ENCODE assay signal across 8 cellular contexts in the genomic region with DNA sequence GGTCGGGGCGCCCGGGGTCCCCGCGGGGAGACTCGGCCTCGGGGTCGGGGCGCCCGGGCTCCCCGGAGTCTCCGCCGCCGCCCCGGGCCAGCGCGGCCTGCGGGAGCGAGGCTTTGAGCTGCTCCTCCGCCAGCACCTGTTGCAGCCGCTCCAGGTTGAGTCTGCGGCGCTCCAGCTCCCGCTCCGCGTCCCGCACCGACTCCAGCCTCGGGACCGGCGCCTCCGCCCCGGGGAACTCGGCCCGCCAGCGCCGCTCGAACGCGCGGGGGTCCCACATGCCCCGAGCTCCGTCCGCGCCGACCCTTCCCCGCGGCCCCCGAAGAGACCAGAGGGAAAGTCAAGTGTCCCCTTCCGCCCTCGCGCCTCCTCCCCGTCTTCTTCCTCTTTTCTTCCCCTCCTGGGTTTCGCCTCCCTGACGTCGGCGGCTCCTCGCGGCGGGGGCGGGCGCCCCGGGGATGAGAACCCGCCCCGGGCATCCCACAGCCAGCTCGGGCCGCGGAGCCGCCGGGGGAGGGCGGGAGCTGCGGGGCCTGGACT. TPM values are rescaled to one million over a fixed set of nuclear protein-coding genes. Genes with fewer than 3 reads are reported as not detected.
DNase-seq lines count a peak whose midpoint lies in the region; ATAC-seq, FAIRE-seq and TF ChIP-seq lines count a peak whose summit lies in the region.

No MANE protein-coding gene starts in this region.

- ATAC-seq in HG03066 (IDR thresholded peaks at IDR 0.05; ENCODE audit: low read depth, unreplicated experiment): peak; percentile 55
- ATAC-seq in left lung: peak; percentile 76

- peak overlapping the region; percentile 59 for H3K4me3 Mint-ChIP-seq in T-helper 1 cell treated with Interleukin-12 subunit alpha and Interleukin-12 subunit beta and Interleukin-4 antibody, amounts not matched to agents 30 μg/mL and 1 μg/mL, for 36 hours

- H3K4me1 ChIP-seq in left lung: peaks cover 5 to 57% of the 10 kb centered on the region in 2 donors

- H3K27ac ChIP-seq in left lung: peak overlapping the region; percentile 67 to 77

- H3K9me3 ChIP-seq in left lung: no peaks in the 10 kb centered on the region

- peaks cover 65% of the 10 kb centered on the region for H3K27me3 Mint-ChIP-seq in T-helper 1 cell treated with Interleukin-12 subunit alpha and Interleukin-12 subunit beta and Interleukin-4 antibody, amounts not matched to agents 30 μg/mL and 1 μg/mL, for 36 hours (ENCODE audit: low read depth)

- H3K4me1 Mint-ChIP-seq in T-helper 1 cell treated with Interleukin-12 subunit alpha and Interleukin-12 subunit beta and Interleukin-4 antibody, amounts not matched to agents 30 μg/mL and 1 μg/mL, for 36 hours (ENCODE audit: low read depth): peaks cover 7% of the 10 kb centered on the region

- no peak overlapping the region for H3K27ac Mint-ChIP-seq in T-helper 1 cell treated with Interleukin-12 subunit alpha and Interleukin-12 subunit beta and Interleukin-4 antibody, amounts not matched to agents 30 μg/mL and 1 μg/mL, for 36 hours

- no peak for FAIRE-seq in bronchial epithelial cell (lab: Jason Lieb, UNC)

- peaks cover 19% of the 10 kb centered on the region for H3K27me3 ChIP-seq in bronchial epithelial cell (ENCODE audit: control insufficient read depth, insufficient read depth, low read length)
- H3K27me3 ChIP-seq in left lung: peaks cover 0 to 60% of the 10 kb centered on the region in 2 donors

- H3K36me3 ChIP-seq in bronchial epithelial cell (ENCODE audit: control insufficient read depth, insufficient read depth, low read length): no peaks in the 10 kb centered on the region
- H3K36me3 ChIP-seq in left lung: no peaks in the 10 kb centered on the region

- peak overlapping the region; percentile 14 for H3K4me3 ChIP-seq in bronchial epithelial cell (ENCODE audit: low read depth, low read length)
- H3K4me3 ChIP-seq in left lung: peak overlapping the region; percentile 43 to 61

- intact Hi-C loops in left lung (cut with DNase I): no loop called here

- peaks cover 7% of the 10 kb centered on the region for H3K36me3 Mint-ChIP-seq in T-helper 1 cell treated with Interleukin-12 subunit alpha and Interleukin-12 subunit beta and Interleukin-4 antibody, amounts not matched to agents 30 μg/mL and 1 μg/mL, for 36 hours (ENCODE audit: low read depth)

- peak; percentile 26 for DNase-seq in NCI-H146 (lab: John Stamatoyannopoulos, UW)
- DNase-seq in NCI-H146 treated with DMSO at 0.1 percent for 48 hours (lab: John Stamatoyannopoulos, UW; ENCODE audit: unreplicated experiment): no peak
- DNase-seq in bronchial epithelial cell (ENCODE audit: low read depth): no peak
- peak; percentile 88 to 96 for DNase-seq in left lung
- DNase-seq in stimulated activated CD8-positive, alpha-beta memory T cell treated with anti-CD3 and anti-CD28 coated beads, Interleukin-4, amount 100 ng/mL, for 48 hours: peak; percentile 59
- no peak for DNase-seq in cerebellar nuclear complex (lab: John Stamatoyannopoulos, UW)

- TF ChIP-seq CTCF in bronchial epithelial cell (IDR thresholded peaks at IDR 0.05; ENCODE audit: insufficient read depth, low read length, severe bottlenecking) (no peak), left lung (IDR thresholded peaks at IDR 0.05) (no peak)

- no peaks in the 10 kb centered on the region for H3K9me3 Mint-ChIP-seq in T-helper 1 cell treated with Interleukin-12 subunit alpha and Interleukin-12 subunit beta and Interleukin-4 antibody, amounts not matched to agents 30 μg/mL and 1 μg/mL, for 36 hours

RNA-seq across cellular contexts. Expression of a gene that starts 40.8 kb away (rescaled TPM):
- total RNA-seq in bronchial epithelial cell: not detected in 2 replicates
- not detected for total RNA-seq in left lung

RNA-seq across cellular contexts. Expression of a gene that starts 49.6 kb away (rescaled TPM):
- total RNA-seq in bronchial epithelial cell (18.7 and 39.3 TPM in 2 replicates), left lung (100 to 1,000 TPM; 147 to 187 TPM)

RNA-seq across cellular contexts. Expression of a gene that starts 50.0 kb away (rescaled TPM):
- total RNA-seq in bronchial epithelial cell (not detected in 2 replicates), left lung (not detected)

Comparison
In these comparisons a context has a peak if more than half of its experiments do, and no peak if none do; other contexts are left out.
1. DNase-seq: peak in NCI-H146 (single experiment), left lung (2 of 2) and stimulated activated CD8-positive, alpha-beta memory T cell treated with anti-CD3 and anti-CD28 coated beads, Interleukin-4, amount 100 ng/mL, for 48 hours (single experiment); none in NCI-H146 treated with DMSO at 0.1 percent for 48 hours (single experiment), bronchial epithelial cell (single experiment) and cerebellar nuclear complex (0 of 2).